ENCODE assay signal across 25 cellular contexts in genomic region chr6:3920321-3920720, GRCh38.
"Had no signal": no experiment of that assay in that cellular context is flagged by ENCODE, and none has a peak within 500 bp of the region (broad histone marks: within the 10 kb centered on the region; RNA-seq: fewer than 3 reads in every experiment).

No MANE protein-coding gene starts in this region.

- H2AFZ ChIP-seq: hepatocyte, neural progenitor cell had no signal

- ATAC-seq: effector memory CD8-positive, alpha-beta T cell; left lobe of liver; naive thymus-derived CD4-positive, alpha-beta T cell; stimulated activated memory B cell treated with anti-CD40 and anti-IgM and Interleukin-4, amounts not matched to agents 10 μg/mL and 1 μg/mL and 100 μg/mL, for 72 hours; stimulated activated naive CD8-positive, alpha-beta T cell treated with anti-CD3 and anti-CD28 coated beads, Interleukin-15, Interleukin-2, amounts not matched to agents 100 U/mL and 50 U/mL, for 24 hours had no signal

- H3K9me3 ChIP-seq: prostate gland, spleen, testis, tibial nerve, upper lobe of left lung had no signal

- H3K4me3 ChIP-seq: hepatocyte, neural progenitor cell, prostate gland, skin epidermis, spleen, testis, tibial nerve, upper lobe of left lung had no signal

- H3K27ac ChIP-seq: hepatocyte, neural progenitor cell, prostate gland, spleen, testis, tibial nerve had no signal

- H3K4me2 ChIP-seq: hepatocyte, neural progenitor cell had no signal

- DNase-seq: cortex of kidney; effector memory CD8-positive, alpha-beta T cell; erythroblast; head of caudate nucleus; kidney; mesenchymal stem cell; midbrain; naive thymus-derived CD4-positive, alpha-beta T cell; right cardiac atrium; spleen; stimulated activated CD4-positive, alpha-beta T cell treated with anti-CD3 and anti-CD28 coated beads, Interleukin-4, amount 100 ng/mL, for 4 hours; stimulated activated naive CD8-positive, alpha-beta T cell treated with anti-CD3 and anti-CD28 coated beads, Interleukin-15, Interleukin-2, amounts not matched to agents 100 U/mL and 50 U/mL, for 24 hours; substantia nigra; testis; upper lobe of left lung had no signal

- H3K36me3 ChIP-seq: neural progenitor cell, prostate gland, spleen, tibial nerve, upper lobe of left lung had no signal

- H3K27me3 ChIP-seq: hepatocyte, neural progenitor cell, testis, tibial nerve, upper lobe of left lung had no signal

- H3K4me1 ChIP-seq: prostate gland, tibial nerve had no signal

- H3K9ac ChIP-seq: neural progenitor cell had no signal

- FAIRE-seq: endometrium, frontal cortex, kidney, urothelium cell line had no signal

- H3K79me2 ChIP-seq: hepatocyte had no signal
